20 cellular contexts compared by ENCODE assay signal in the genomic region with DNA sequence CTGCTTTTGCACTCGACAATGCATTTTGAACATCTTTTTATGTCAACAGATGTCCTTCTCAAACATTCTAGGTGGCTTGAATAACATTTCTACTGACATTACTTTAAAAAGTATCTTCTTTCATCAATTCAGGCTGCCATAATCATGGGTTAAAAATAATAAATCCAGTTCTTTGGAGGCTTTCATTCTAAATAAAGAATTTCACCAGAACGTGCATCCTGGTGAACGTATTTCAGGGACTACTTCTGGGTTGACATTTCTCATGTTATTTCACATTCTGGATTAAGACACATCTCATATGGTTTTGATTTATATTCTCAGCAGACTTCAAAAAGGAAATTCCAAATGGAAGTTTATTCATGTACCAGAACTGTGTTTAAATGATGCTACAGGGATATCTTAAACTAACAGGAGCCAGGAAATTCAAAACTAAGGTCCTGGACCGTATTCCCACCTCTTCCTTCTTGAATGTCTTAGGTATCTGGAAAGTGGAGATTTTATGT.
DNase-seq lines count a peak whose midpoint lies in the region; ATAC-seq and TF ChIP-seq lines count a peak whose summit lies in the region.
"Had no signal": no experiment of that assay in that cellular context is flagged by ENCODE, and none has a peak within 500 bp of the region (broad histone marks: within the 10 kb centered on the region; RNA-seq: fewer than 3 reads in every experiment).

No MANE protein-coding gene starts in this region.

- no peaks in the 10 kb centered on the region for H3K36me3 Mint-ChIP-seq in effector memory CD8-positive, alpha-beta T cell (ENCODE audit: insufficient read depth)

- H3K27ac Mint-ChIP-seq in effector memory CD8-positive, alpha-beta T cell = no peak overlapping the region

- H3K36me3 ChIP-seq in A673 (ENCODE audit: insufficient read depth, low read length, poor library complexity, severe bottlenecking) (peaks cover 11% of the 10 kb centered on the region), SK-N-MC (ENCODE audit: insufficient read depth, low read length) (no peaks in the 10 kb centered on the region), iPS-15b (ENCODE audit: control insufficient read depth, insufficient read depth, low read length) (no peaks in the 10 kb centered on the region)
- H3K36me3 ChIP-seq: Peyer's patch had no signal

- no peaks in the 10 kb centered on the region for H3K4me1 Mint-ChIP-seq in effector memory CD8-positive, alpha-beta T cell (ENCODE audit: low read depth in 2 of 2)

- no peak for TF ChIP-seq CTCF in A673 (conservative IDR thresholded peaks at IDR 0.05; ENCODE audit: low read depth, low read length)
- no peak for TF ChIP-seq CTCF in dorsolateral prefrontal cortex (IDR thresholded peaks at IDR 0.05 in 54 of 56, conservative IDR thresholded peaks at IDR 0.05 in 2 of 56; ENCODE audit: low read depth in 1 of 56, partially characterized antibody in 56 of 56)

- peak; percentile 85 for DNase-seq in A673 (ENCODE audit: low spot score)
- DNase-seq in SK-N-MC (ENCODE audit: low read depth, low spot score) = peak; percentile 92
- no peak for DNase-seq in dorsolateral prefrontal cortex
- DNase-seq in NCI-H1105 (lab: John Stamatoyannopoulos, UW) = no peak
- DNase-seq in NCI-H2227 (lab: John Stamatoyannopoulos, UW; ENCODE audit: unreplicated experiment) = no peak
- DNase-seq in NCI-H1417 treated with DMSO at 0.1 percent for 48 hours (lab: John Stamatoyannopoulos, UW) = no peak
- DNase-seq in effector memory CD8-positive, alpha-beta T cell = no peak
- DNase-seq: 8988T, EL, GF-D8, H7, NCI-H1092 treated with DMSO at 0.1 percent for 48 hours, NCI-H2081, NCI-H2171, NCI-H524 treated with DMSO at 0.1 percent for 48 hours, NCI-H82, Peyer's patch had no signal

- CTCF ChIA-PET in A673 (lab: Charles Lee) = no interaction called here

- peak overlapping the region; percentile 76 for H3K9ac ChIP-seq in SK-N-MC (ENCODE audit: insufficient read length)
- no peak overlapping the region for H3K9ac ChIP-seq in iPS-15b (ENCODE audit: low read depth, low read length)

- intact Hi-C loops in A673 (cut with micrococcal nuclease; ENCODE audit: unreplicated experiment) = loop anchor here (2.0 to 10.0 kb wide), 3 partner anchors 314 to 593 kb away; a partner anchor contains a TSS
- intact Hi-C loops in dorsolateral prefrontal cortex (cut with DNase I) = no loop called here

- H3K9me3 ChIP-seq in A673 (ENCODE audit: low read depth, low read length, poor library complexity, severe bottlenecking) (no peaks in the 10 kb centered on the region), SK-N-MC (ENCODE audit: low read depth, low read length) (no peaks in the 10 kb centered on the region), iPS-15b (ENCODE audit: control insufficient read depth, insufficient read depth, low read length) (no peaks in the 10 kb centered on the region)
- H3K9me3 ChIP-seq: Peyer's patch had no signal

- H3K4me1 ChIP-seq in A673 (ENCODE audit: insufficient read depth, low read length, poor library complexity, severe bottlenecking) (peaks cover 94% of the 10 kb centered on the region), iPS-15b (ENCODE audit: control insufficient read depth, insufficient read depth, low read length) (peaks cover 12% of the 10 kb centered on the region)
- H3K4me1 ChIP-seq: Peyer's patch had no signal

- H3K9me3 Mint-ChIP-seq in effector memory CD8-positive, alpha-beta T cell = no peaks in the 10 kb centered on the region

- H3K27me3 ChIP-seq in A673 (replicated peaks; ENCODE audit: insufficient read depth, low read depth, low read length, poor library complexity) (no peaks in the 10 kb centered on the region), dorsolateral prefrontal cortex (no peaks in the 10 kb centered on the region), iPS-15b (ENCODE audit: control insufficient read depth, insufficient read depth, low read length) (peaks cover 90% of the 10 kb centered on the region)
- H3K27me3 ChIP-seq: Peyer's patch had no signal

- H3K4me3 Mint-ChIP-seq in effector memory CD8-positive, alpha-beta T cell = no peak overlapping the region

- H3K27ac ChIP-seq in A673 (ENCODE audit: low read depth, low read length, poor library complexity, severe bottlenecking) = peak overlapping the region; percentile 98
- peak overlapping the region; percentile 99 for H3K27ac ChIP-seq in SK-N-MC
- peak overlapping the region in 37 of 59 donors; percentile 6 to 66 (median 35) for H3K27ac ChIP-seq in dorsolateral prefrontal cortex
- H3K27ac ChIP-seq: C4-2B, Peyer's patch had no signal

- POLR2A ChIA-PET in A673 (lab: Charles Lee; ENCODE audit: low non-redundant PET) = no interaction called here

- H3K27me3 Mint-ChIP-seq in effector memory CD8-positive, alpha-beta T cell = peaks cover 24 to 43% of the 10 kb centered on the region in 2 donors

- peak overlapping the region; percentile 5 for H3K4me3 ChIP-seq in A673 (ENCODE audit: low read depth, low read length, poor library complexity, severe bottlenecking)
- H3K4me3 ChIP-seq in SK-N-MC = peak overlapping the region; percentile 55
- no peak overlapping the region for H3K4me3 ChIP-seq in dorsolateral prefrontal cortex
- H3K4me3 ChIP-seq in iPS-15b (ENCODE audit: low read depth, low read length) = peak overlapping the region; percentile 3
- H3K4me3 ChIP-seq: K562, Peyer's patch had no signal

- ATAC-seq in effector memory CD8-positive, alpha-beta T cell (replicated peaks) = no peak
- ATAC-seq: K562 had no signal

- TSS peak; percentile 81 for BruUV-seq in A673 (replicated peaks; lab: Mats Ljungman, UMichigan)

Comparison
In these comparisons a context has a peak if more than half of its experiments do, and no peak if none do; other contexts are left out.
1. DNase-seq: peak in A673 (single experiment) and SK-N-MC (single experiment); none in dorsolateral prefrontal cortex (0 of 10), NCI-H1105 (single experiment), NCI-H2227 (single experiment), NCI-H1417 treated with DMSO at 0.1 percent for 48 hours (single experiment) and effector memory CD8-positive, alpha-beta T cell (0 of 3).
2. H3K27ac ChIP-seq: peak in every context shown above with its lines; median percentile 99 in SK-N-MC; 98 in A673; 35 in dorsolateral prefrontal cortex.
3. H3K4me3 ChIP-seq: peak in A673 (single experiment), SK-N-MC (single experiment) and iPS-15b (single experiment); none in dorsolateral prefrontal cortex (0 of 59).